Comparison of ENCODE assay signal across 9 cellular contexts in the genomic region with DNA sequence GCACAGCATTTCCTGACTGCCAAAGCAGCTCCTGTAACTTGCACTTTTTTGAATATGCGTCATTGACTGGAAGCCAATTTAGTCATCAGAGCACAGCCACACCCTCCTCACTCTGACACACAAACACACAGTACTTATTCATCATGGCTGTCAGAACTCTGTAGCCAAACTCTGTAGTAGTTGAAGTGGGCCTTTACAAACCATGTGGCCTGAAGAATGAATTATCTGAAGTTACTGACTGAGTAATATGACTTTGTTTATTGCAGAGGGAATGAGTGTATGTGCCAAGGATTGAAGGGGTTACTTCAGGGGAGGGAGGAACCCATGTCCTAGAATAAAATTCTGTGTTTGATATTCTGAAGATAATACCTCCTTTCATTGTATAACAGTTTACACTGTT.
DNase-seq lines count a peak whose midpoint lies in the region; ATAC-seq and TF ChIP-seq lines count a peak whose summit lies in the region.
"Had no signal": no experiment of that assay in that cellular context is flagged by ENCODE, and none has a peak within 500 bp of the region (broad histone marks: within the 10 kb centered on the region; RNA-seq: fewer than 3 reads in every experiment).

No MANE protein-coding gene starts in this region.

- DNase-seq in NCI-H1092 treated with DMSO at 0.1 percent for 48 hours (lab: John Stamatoyannopoulos, UW) (peak; percentile 51), NCI-H1092 (lab: John Stamatoyannopoulos, UW) (no peak), NCI-H345 treated with DMSO at 0.1 percent for 48 hours (lab: John Stamatoyannopoulos, UW; ENCODE audit: unreplicated experiment) (peak; percentile 81), caudate nucleus (lab: John Stamatoyannopoulos, UW) (peak in 8 of 61 donors; percentile 6 to 74 (median 18)), mesothelial cell of epicardium (ENCODE audit: low spot score in 2 of 2, unreplicated experiment in 2 of 2) (no peak), T-helper 9 cell (no peak), activated gamma-delta T cell treated with Interleukin-2 at 50 U/mL for 16 hours (no peak)

- no peak for TF ChIP-seq CTCF in mesothelial cell of epicardium (IDR thresholded peaks at IDR 0.05; ENCODE audit: unreplicated experiment)

- no peak for ATAC-seq in GM18873 (IDR thresholded peaks at IDR 0.05; ENCODE audit: low FRiP score, unreplicated experiment)

- H3K4me3 Mint-ChIP-seq in mesothelial cell of epicardium: no peak overlapping the region

- no peaks in the 10 kb centered on the region for H3K9me3 Mint-ChIP-seq in mesothelial cell of epicardium

- peak overlapping the region; percentile 27 for H3K27ac Mint-ChIP-seq in mesothelial cell of epicardium

- H3K27ac ChIP-seq in caudate nucleus (ENCODE audit: low read depth, low read length): peak overlapping the region; percentile 9
- H3K27ac ChIP-seq: BLaER1 treated with 17β-estradiol and CSF1 and Interleukin-3, amounts not matched to agents 10 nM and 100 nM had no signal

- peaks cover 19% of the 10 kb centered on the region for H3K36me3 Mint-ChIP-seq in mesothelial cell of epicardium

- no peaks in the 10 kb centered on the region for H3K27me3 Mint-ChIP-seq in mesothelial cell of epicardium (ENCODE audit: low read depth)

- peaks cover 30% of the 10 kb centered on the region for H3K4me1 Mint-ChIP-seq in mesothelial cell of epicardium

Comparison
In these comparisons a context has a peak if more than half of its experiments do, and no peak if none do; other contexts are left out.
1. DNase-seq: peak in NCI-H1092 treated with DMSO at 0.1 percent for 48 hours (single experiment) and NCI-H345 treated with DMSO at 0.1 percent for 48 hours (single experiment); none in NCI-H1092 (single experiment), mesothelial cell of epicardium (0 of 2), T-helper 9 cell (single experiment) and activated gamma-delta T cell treated with Interleukin-2 at 50 U/mL for 16 hours (single experiment).